8 cellular contexts compared by ENCODE assay signal in genomic region chr17:49414271-49414621, GRCh38. TPM values are rescaled to one million over a fixed set of nuclear protein-coding genes. Genes with fewer than 3 reads are reported as not detected.
DNase-seq lines count a peak whose midpoint lies in the region; ATAC-seq and TF ChIP-seq lines count a peak whose summit lies in the region.

No MANE protein-coding gene starts in this region.

- WGBS in heart left ventricle, 4 donors, result 0 to 1% (median 0%) methylated on average over 10 of the region's 10 CpGs
- WGBS in aorta, 2 donors, result 0 to 1% methylated on average over 10 of the region's 10 CpGs

- intact Hi-C loops in heart left ventricle (cut with DNase I) (loop anchor here in 2 of 10 donors (5.0 to 10.0 kb wide), 2 partner anchors 143 to 291 kb away; partner anchors contain the start of gene SLC35B1 (in 1 of the 2)), Right ventricle myocardium superior (cut with DNase I) (no loop called here), aorta (cut with DNase I) (loop anchor here in 1 of 2 donors (10.0 kb wide), 1 partner anchor 291 kb away; the partner anchor contains the start of gene SLC35B1)

- ATAC-seq in heart left ventricle (peak in 1 of 4 donors; percentile 11), Right ventricle myocardium superior (ENCODE audit: poor library complexity) (no peak), memory B cell (ENCODE audit: low read depth) (no peak), aorta (ENCODE audit: low FRiP score) (no peak), HG02678 (IDR thresholded peaks at IDR 0.05; ENCODE audit: unreplicated experiment) (no peak), GM21825 (IDR thresholded peaks at IDR 0.05; ENCODE audit: unreplicated experiment) (no peak)

- in situ Hi-C loops in astrocyte of the cerebellum (cut with HindIII; ENCODE audit: low sequenced_read_pairs), result no loop called here

- H3K27ac Mint-ChIP-seq in memory B cell, result peak overlapping the region; percentile 89

- H3K4me1 ChIP-seq in heart left ventricle, result peaks cover 0 to 19% (median 15%) of the 10 kb centered on the region in 12 donors
- peaks cover 0 to 2% of the 10 kb centered on the region in 2 donors for H3K4me1 ChIP-seq in aorta (ENCODE audit: control insufficient read depth in 1 of 2, insufficient read depth in 2 of 2, low read length in 2 of 2)

- no peaks in the 10 kb centered on the region for H3K27me3 Mint-ChIP-seq in memory B cell

- peaks cover 11% of the 10 kb centered on the region for H3K4me1 Mint-ChIP-seq in memory B cell

- H3K4me3 ChIP-seq in heart left ventricle (peak overlapping the region; percentile 64 to 97 (median 88)), astrocyte of the cerebellum (ENCODE audit: low read depth, low read length) (peak overlapping the region; percentile 94), aorta (ENCODE audit: low read length in 2 of 2) (peak overlapping the region; percentile 67 to 79)

- no peaks in the 10 kb centered on the region for H3K27me3 ChIP-seq in heart left ventricle
- no peaks in the 10 kb centered on the region for H3K27me3 ChIP-seq in aorta (ENCODE audit: control insufficient read depth in 1 of 2, insufficient read depth in 2 of 2, low read length in 1 of 2)

- peaks cover 2 to 39% (median 38%) of the 10 kb centered on the region in 9 donors for H3K36me3 ChIP-seq in heart left ventricle
- H3K36me3 ChIP-seq in aorta (ENCODE audit: control insufficient read depth in 1 of 2, insufficient read depth in 2 of 2, low read length in 1 of 2), result no peaks in the 10 kb centered on the region

- peaks cover 15% of the 10 kb centered on the region for H3K36me3 Mint-ChIP-seq in memory B cell

- H3K27ac ChIP-seq in heart left ventricle, result peak overlapping the region in 9 of 12 donors; percentile 52 to 84 (median 66)
- H3K27ac ChIP-seq in aorta (ENCODE audit: low read depth in 1 of 2, low read length in 2 of 2), result no peak overlapping the region

- no peaks in the 10 kb centered on the region for H3K9me3 Mint-ChIP-seq in memory B cell

- H3K9me3 ChIP-seq in heart left ventricle, result no peaks in the 10 kb centered on the region
- H3K9me3 ChIP-seq in aorta (ENCODE audit: control insufficient read depth, low read length), result no peaks in the 10 kb centered on the region

- TF ChIP-seq CTCF in heart left ventricle (IDR thresholded peaks at IDR 0.05), result no peak
- no peak for TF ChIP-seq CTCF in astrocyte of the cerebellum (IDR thresholded peaks at IDR 0.05; ENCODE audit: low read depth, low read length, missing control alignments)

- H3K4me3 Mint-ChIP-seq in memory B cell, result peak overlapping the region; percentile 96

- no peak for TF ChIP-seq POLR2A in heart left ventricle (IDR thresholded peaks at IDR 0.05)

- DNase-seq in heart left ventricle (no peak), Right ventricle myocardium superior (no peak), astrocyte of the cerebellum (ENCODE audit: low read depth) (no peak), memory B cell (ENCODE audit: low spot score in 2 of 2) (no peak), aorta (no peak), NCI-H2171 (lab: John Stamatoyannopoulos, UW) (no peak)

RNA-seq across cellular contexts. Expression of gene PHB1, which starts 0.4 kb away (rescaled TPM):
- 100 to 1,000 TPM; 125 to 264 (median 211) TPM for total RNA-seq in heart left ventricle
- polyA plus RNA-seq in heart left ventricle, result 100 to 1,000 TPM; 155 to 328 TPM
- 236 TPM for total RNA-seq in Right ventricle myocardium superior
- total RNA-seq in aorta, result 10 to 100 TPM; 73.2 to 76.0 TPM
- 10 to 100 TPM; 67.9 to 91.3 TPM for polyA plus RNA-seq in aorta

RNA-seq across cellular contexts. Expression of gene ZNF652, which starts 52.2 kb away (rescaled TPM):
- 10 to 100 TPM; 14.7 to 24.5 (median 23.1) TPM for total RNA-seq in heart left ventricle
- 10 to 100 TPM in 1 of 2 donors, 1 to 10 TPM in 1; 7.2 to 16.3 TPM for polyA plus RNA-seq in heart left ventricle
- 18.6 TPM for total RNA-seq in Right ventricle myocardium superior
- 10 to 100 TPM; 41.0 to 52.8 TPM for total RNA-seq in aorta
- 10 to 100 TPM in 1 of 2 donors, 1 to 10 TPM in 1; 7.5 to 12.4 TPM for polyA plus RNA-seq in aorta

Comparison
In these comparisons a context has a peak if more than half of its experiments do, and no peak if none do; other contexts are left out.
1. H3K27ac ChIP-seq: peak in heart left ventricle (9 of 12); none in aorta (0 of 2).
2. Peak in every context shown above with its lines, with median percentiles within 50 percentile points of each other: H3K4me3 ChIP-seq.